In the genomic region with DNA sequence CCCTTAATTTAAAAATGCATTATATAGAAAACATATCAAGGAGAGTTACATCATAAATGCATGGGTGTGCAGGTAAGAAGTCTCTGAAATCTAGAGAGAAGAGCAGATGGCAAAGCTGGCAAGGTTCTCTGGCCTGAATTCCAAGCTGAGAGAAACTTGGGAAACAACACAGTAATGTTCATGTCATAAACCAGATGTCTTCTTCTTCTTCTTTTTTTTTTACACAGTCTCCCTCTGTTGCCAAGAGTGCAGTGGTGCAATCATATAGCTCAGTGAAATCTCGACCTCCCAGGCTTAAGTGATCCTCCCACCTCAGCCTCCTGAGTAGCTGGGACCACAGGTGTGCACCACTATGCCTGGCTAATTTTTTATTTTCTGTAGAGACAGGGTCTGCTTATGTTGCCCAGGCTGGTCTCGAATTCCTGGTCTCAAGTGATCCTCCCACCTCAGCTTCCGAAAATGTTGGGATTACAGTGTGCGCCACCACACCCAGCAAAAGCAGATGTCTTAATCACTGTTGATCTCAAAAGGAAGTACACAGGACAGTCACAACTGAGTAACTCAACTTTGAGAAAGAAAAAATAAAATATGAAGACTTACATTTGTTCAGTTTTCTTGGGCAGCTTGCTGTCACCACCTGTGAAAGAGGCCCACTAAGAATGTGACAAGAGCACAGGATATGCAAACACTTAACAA, we compare ENCODE assay signal across 10 cellular contexts.
A peak's percentile ranks its signal among the peaks of the same experiment; 100 is the strongest.
DNase-seq lines count a peak whose midpoint lies in the region; ATAC-seq and TF ChIP-seq lines count a peak whose summit lies in the region.
"Had no signal": no experiment of that assay in that cellular context is flagged by ENCODE, and none has a peak within 500 bp of the region (broad histone marks: within the 10 kb centered on the region; RNA-seq: fewer than 3 reads in every experiment).

No MANE protein-coding gene starts in this region.

- TF ChIP-seq CTCF in GM12873 (IDR thresholded peaks at IDR 0.05; ENCODE audit: insufficient read depth, low read depth, low read length, missing control alignments) (peak; percentile 36), fibroblast of the aortic adventitia (IDR thresholded peaks at IDR 0.05; ENCODE audit: insufficient read depth, low read length) (no peak)

- no peak overlapping the region for H3K4me3 ChIP-seq in fibroblast of the aortic adventitia (ENCODE audit: low read depth, low read length)
- H3K4me3 ChIP-seq: testis had no signal

- DNase-seq in AG20443 (ENCODE audit: low spot score), result peak; percentile 67
- DNase-seq in RKO (ENCODE audit: low spot score), result peak; percentile 48
- DNase-seq in fibroblast of the aortic adventitia (ENCODE audit: low read depth), result peak; percentile 65
- no peak for DNase-seq in SK-N-DZ (ENCODE audit: low spot score)
- no peak for DNase-seq in NOMO-1 (lab: John Stamatoyannopoulos, UW; ENCODE audit: unreplicated experiment in 2 of 2)
- DNase-seq in NCI-H226, result no peak
- DNase-seq: NCI-H510A, testis had no signal

- no peak for ATAC-seq in HG02759 (IDR thresholded peaks at IDR 0.05; ENCODE audit: unreplicated experiment)

Comparison
In these comparisons a context has a peak if more than half of its experiments do, and no peak if none do; other contexts are left out.
1. DNase-seq: peak in AG20443 (single experiment), RKO (single experiment) and fibroblast of the aortic adventitia (single experiment); none in SK-N-DZ (single experiment), NOMO-1 (0 of 2) and NCI-H226 (single experiment).